8 cellular contexts compared by ENCODE assay signal in the genomic region with DNA sequence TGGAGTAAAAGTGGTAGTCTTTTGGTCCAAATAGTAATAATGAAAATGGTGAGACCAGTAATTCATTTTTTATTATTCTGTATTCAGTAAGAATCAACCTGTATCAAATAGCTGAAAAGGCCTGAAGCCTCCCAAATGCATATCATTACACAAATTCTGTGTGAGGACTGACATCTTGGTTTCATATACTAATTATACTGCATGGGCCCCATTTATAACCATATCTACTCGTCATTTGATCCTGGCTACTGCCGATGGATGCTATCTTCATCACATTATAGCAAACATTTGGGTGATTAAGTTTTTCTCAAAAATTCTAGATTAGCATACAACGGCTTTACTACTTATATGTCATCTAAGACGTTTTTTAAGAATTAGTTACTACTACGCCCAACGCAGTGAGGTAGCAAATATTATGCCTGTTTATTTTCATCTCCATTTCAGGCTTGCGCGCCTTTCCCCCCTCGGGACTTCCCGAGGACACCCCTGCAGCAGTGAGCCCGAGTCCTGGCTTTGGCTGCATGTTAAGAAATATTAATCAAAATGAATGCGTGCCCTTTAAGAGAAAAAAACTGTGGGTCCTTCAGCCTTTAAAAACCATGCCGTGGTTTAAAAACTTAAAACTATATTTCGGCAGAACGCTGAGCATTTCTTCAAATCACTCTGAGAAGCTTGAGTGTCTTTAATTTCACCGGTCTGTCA. TPM values are rescaled to one million over a fixed set of nuclear protein-coding genes. Genes with fewer than 3 reads are reported as not detected.
DNase-seq lines count a peak whose midpoint lies in the region; ATAC-seq and TF ChIP-seq lines count a peak whose summit lies in the region.

No MANE protein-coding gene starts in this region.

- H3K9me3 ChIP-seq in AG04450 (ENCODE audit: control insufficient read depth, insufficient read depth, low read length) (no peaks in the 10 kb centered on the region), right lobe of liver (no peaks in the 10 kb centered on the region), stomach (no peaks in the 10 kb centered on the region)

- DNase-seq in AG04450 (ENCODE audit: low read depth, low spot score): no peak
- DNase-seq in T-helper 9 cell: peak; percentile 4
- no peak for DNase-seq in right lobe of liver
- DNase-seq in stomach: no peak
- DNase-seq in middle frontal gyrus (ENCODE audit: extremely low spot score, low spot score): no peak

- H3K36me3 ChIP-seq in right lobe of liver (no peaks in the 10 kb centered on the region), stomach (no peaks in the 10 kb centered on the region)

- H3K27me3 ChIP-seq in AG04450 (ENCODE audit: control insufficient read depth, insufficient read depth, low read length) (no peaks in the 10 kb centered on the region), right lobe of liver (no peaks in the 10 kb centered on the region), stomach (no peaks in the 10 kb centered on the region)

- intact Hi-C loops in right lobe of liver (cut with DNase I): loop anchor here in 1 of 2 donors (10.0 kb wide), 1 partner anchor 384 kb away; no protein-coding TSS in a partner anchor
- intact Hi-C loops in stomach (cut with DNase I; ENCODE audit: low total_unique reads): no loop called here

- CTCF ChIA-PET in AG04450 (lab: Charles Lee): interaction anchor here (0.6 to 7.0 kb wide), 19 partner anchors 9 to 468 kb away, joined by 3 to 140 read pairs (median 6); no protein-coding TSS in a partner anchor

- TF ChIP-seq POLR2A in right lobe of liver (IDR thresholded peaks at IDR 0.05): no peak
- no peak for TF ChIP-seq POLR2A in stomach (IDR thresholded peaks at IDR 0.05)

- TF ChIP-seq CTCF in AG04450 (IDR thresholded peaks at IDR 0.05; ENCODE audit: low read depth, low read length) (no peak), right lobe of liver (IDR thresholded peaks at IDR 0.05) (no peak), stomach (IDR thresholded peaks at IDR 0.05) (no peak)

- ATAC-seq in GM21529 (IDR thresholded peaks at IDR 0.05; ENCODE audit: unreplicated experiment): peak; percentile 3
- ATAC-seq in right lobe of liver: peak in 2 of 4 donors; percentile 2 to 3
- ATAC-seq in GM21619 (IDR thresholded peaks at IDR 0.05; ENCODE audit: unreplicated experiment): no peak

- H3K4me1 ChIP-seq in right lobe of liver (peaks cover 0 to 17% (median 3%) of the 10 kb centered on the region in 4 donors), stomach (peaks cover 3 to 49% (median 23%) of the 10 kb centered on the region in 4 donors)

- no peak for TF ChIP-seq EP300 in stomach (IDR thresholded peaks at IDR 0.05)

- H3K27ac ChIP-seq in AG04450 (ENCODE audit: low read depth, low read length): peak overlapping the region; percentile 88
- H3K27ac ChIP-seq in cingulate gyrus (ENCODE audit: low read depth, low read length): peak overlapping the region; percentile 95
- peak overlapping the region; percentile 94 to 97 (median 95) for H3K27ac ChIP-seq in right lobe of liver
- H3K27ac ChIP-seq in stomach: peak overlapping the region; percentile 82 to 97 (median 96)

- 3% methylated on average over 16 of the region's 16 CpGs for WGBS in right lobe of liver (ENCODE audit: insufficient coverage, low coverage, low lambda C conversion rate, missing lambda C conversion rate)
- 1 to 3% (median 2%) methylated on average over 16 of the region's 16 CpGs for WGBS in stomach, 5 donors

- H3K4me3 ChIP-seq in AG04450 (ENCODE audit: low read depth, low read length) (peak overlapping the region; percentile 89), right lobe of liver (peak overlapping the region; percentile 72 to 75 (median 73)), stomach (peak overlapping the region; percentile 72 to 83 (median 76))

- POLR2A ChIA-PET in AG04450 (lab: Yijun Ruan, JAX): interaction anchor here (1.0 to 1.3 kb wide), 2 partner anchors 115 to 116 kb away, joined by 3 read pairs; no protein-coding TSS in a partner anchor

RNA-seq across cellular contexts. Expression of gene MMAA, which starts 0.8 kb away (rescaled TPM):
- polyA plus RNA-seq in AG04450 (2011; rRNA removed): 7.2 and 8.8 TPM in 2 replicates
- 5.3 and 10.5 TPM in 2 replicates for polyA minus RNA-seq in AG04450 (2011; rRNA and poly(A)+ RNA removed)
- total RNA-seq in right lobe of liver: 10 to 100 TPM; 11.4 to 27.1 (median 20.7) TPM
- 10 to 100 TPM in 1 of 5 donors, 1 to 10 TPM in 2, under 1 TPM in 2; 0.29 to 13.2 (median 3.1) TPM for total RNA-seq in stomach
- 10 to 100 TPM in 1 of 3 donors, 1 to 10 TPM in 2; 6.2 to 12.5 (median 7.9) TPM for polyA plus RNA-seq in stomach
